Comparison of ENCODE assay signal across 16 cellular contexts in genomic region chr7:128387216-128387615, GRCh38. TPM values are rescaled to one million over a fixed set of nuclear protein-coding genes. Genes with fewer than 3 reads are reported as not detected.
A peak's percentile ranks its signal among the peaks of the same experiment; 100 is the strongest.
DNase-seq lines count a peak whose midpoint lies in the region; ATAC-seq, FAIRE-seq and TF ChIP-seq lines count a peak whose summit lies in the region.
"Had no signal": no experiment of that assay in that cellular context is flagged by ENCODE, and none has a peak within 500 bp of the region (broad histone marks: within the 10 kb centered on the region; RNA-seq: fewer than 3 reads in every experiment).

No MANE protein-coding gene starts in this region.

- peaks cover 3% of the 10 kb centered on the region for H3K9me1 ChIP-seq in K562 (ENCODE audit: control insufficient read depth, insufficient read depth, low read length)

- no peaks in the 10 kb centered on the region for H3K9me2 ChIP-seq in hepatocyte (replicated peaks; ENCODE audit: insufficient read depth)

- peaks cover 6 to 22% of the 10 kb centered on the region in 2 experiments; a peak in 4 of 5 replicates for H3K4me1 ChIP-seq in K562 (replicated peaks in 1 of 2; ENCODE audit: control insufficient read depth in 2 of 2, insufficient read depth in 2 of 2, low read length in 2 of 2)
- no peaks in the 10 kb centered on the region for H3K4me1 ChIP-seq in hepatocyte (ENCODE audit: insufficient read depth)
- peaks cover 0 to 43% (median 7%) of the 10 kb centered on the region in 3 donors for H3K4me1 ChIP-seq in esophagus squamous epithelium
- H3K4me1 ChIP-seq: Caco-2 had no signal

- H3K9me3 ChIP-seq in K562 (replicated peaks; ENCODE audit: control insufficient read depth, insufficient read depth, low read depth, low read length) (no peaks in the 10 kb centered on the region), hepatocyte (ENCODE audit: low read depth) (no peaks in the 10 kb centered on the region), esophagus squamous epithelium (no peaks in the 10 kb centered on the region)
- H3K9me3 ChIP-seq: Caco-2 had no signal

- H3K27ac ChIP-seq in K562 (ENCODE audit: extremely low read depth, low read depth, low read length) (no peak overlapping the region), hepatocyte (no peak overlapping the region), esophagus squamous epithelium (peak overlapping the region in 1 of 4 donors; percentile 9)
- H3K27ac ChIP-seq: brain microvascular endothelial cell had no signal

- DNase-seq in Right ventricle myocardium inferior (ENCODE audit: missing footprints) (no peak), cardiac septum (ENCODE audit: low spot score) (no peak), K562 (ENCODE audit: extremely low read depth in 1 of 4, low spot score in 3 of 4) (no peak), hepatocyte (ENCODE audit: low spot score) (no peak), ureter (ENCODE audit: low spot score) (peak; percentile 39), esophagus squamous epithelium (lab: John Stamatoyannopoulos, UW) (no peak), 8988T (no peak)
- no peak for DNase-seq in activated naive CD4-positive, alpha-beta T cell treated with Interleukin-2 at 50 U/mL for 16 hours
- DNase-seq: activated gamma-delta T cell, SHP77 treated with DMSO at 0.1 percent for 48 hours had no signal

- TF ChIP-seq CTCF in K562 (IDR thresholded peaks at IDR 0.05 in 2 of 3, conservative IDR thresholded peaks at IDR 0.05 in 1 of 3; ENCODE audit: insufficient read depth in 2 of 3, low read depth in 1 of 3, low read length in 3 of 3) (no peak), hepatocyte (IDR thresholded peaks at IDR 0.05; ENCODE audit: poor library complexity) (no peak), esophagus squamous epithelium (IDR thresholded peaks at IDR 0.05) (no peak)

- 19% methylated on average over 8 of the region's 8 CpGs for WGBS in K562 (ENCODE audit: insufficient coverage, low coverage, missing lambda C conversion rate)
- 64% methylated on average over 8 of the region's 8 CpGs for WGBS in hepatocyte (ENCODE audit: low lambda C conversion rate, missing lambda C conversion rate)
- 29 to 48% methylated on average over 4 to 8 of the region's 8 CpGs for WGBS in esophagus squamous epithelium, 2 donors

- H3K9ac ChIP-seq in K562 (ENCODE audit: insufficient read depth in 1 of 2, low read depth in 2 of 2, low read length in 2 of 2): 0 out of 4 replicates have a peak overlapping the region, but pooled peaks of 1 of the 2 experiments have one; percentile 27

- H3K4me2 ChIP-seq in K562 (ENCODE audit: insufficient read depth, low read length) (no peak overlapping the region), hepatocyte (peak overlapping the region; percentile 42)

- CTCF ChIA-PET in K562 (lab: Yijun Ruan, JAX; ENCODE audit: low intra/inter-chr PET ratio): interaction anchor here (0.6 to 3.9 kb wide), 6 partner anchors 37 to 830 kb away, joined by 3 to 81 read pairs (median 4); no protein-coding TSS in a partner anchor

- H2AFZ ChIP-seq in K562 (ENCODE audit: low read depth, low read length) (no peak overlapping the region), hepatocyte (no peak overlapping the region)

- TF ChIP-seq EP300 in K562 (IDR thresholded peaks at IDR 0.05; ENCODE audit: low read length): no peak

- 0 out of 2 replicates have a peak, but pooled peaks cover 16% of the 10 kb centered on the region for H4K20me1 ChIP-seq in K562 (replicated peaks; ENCODE audit: control insufficient read depth, insufficient read depth, low read length)
- H4K20me1 ChIP-seq in hepatocyte (ENCODE audit: insufficient read depth, poor library complexity, severe bottlenecking): no peaks in the 10 kb centered on the region

- H3K79me2 ChIP-seq in K562 (ENCODE audit: control insufficient read depth, insufficient read depth, low read length) (no peaks in the 10 kb centered on the region), hepatocyte (no peaks in the 10 kb centered on the region)

- FAIRE-seq in K562 (lab: Jason Lieb, UNC): no peak
- FAIRE-seq: A204.1, frontal cortex had no signal

- intact Hi-C loops in Right ventricle myocardium inferior (cut with DNase I): loop anchor here (1.0 kb wide), 2 partner anchors 35 to 40 kb away; no protein-coding TSS in a partner anchor
- intact Hi-C loops in cardiac septum (cut with DNase I): loop anchor here (1.0 to 2.0 kb wide), 2 partner anchors 35 to 38 kb away; no protein-coding TSS in a partner anchor
- intact Hi-C loops in K562 (cut with micrococcal nuclease): loop anchor here (1.0 to 10.0 kb wide), 2 partner anchors 40 to 152 kb away; no protein-coding TSS in a partner anchor
- intact Hi-C loops in esophagus squamous epithelium (cut with DNase I): loop anchor here (5.0 kb wide), 1 partner anchor 40 kb away; no protein-coding TSS in a partner anchor

- in situ Hi-C loops in K562 (cut with MboI): no loop called here

- no peaks in the 10 kb centered on the region for H3K27me3 ChIP-seq in K562 (ENCODE audit: control insufficient read depth in 2 of 2, insufficient read depth in 2 of 2, low read length in 2 of 2)
- H3K27me3 ChIP-seq in hepatocyte: peaks cover 3% of the 10 kb centered on the region
- peaks cover 0 to 17% (median 0%) of the 10 kb centered on the region in 4 donors for H3K27me3 ChIP-seq in esophagus squamous epithelium

- H3K4me3 ChIP-seq in K562: no peak overlapping the region
- no peak overlapping the region for H3K4me3 ChIP-seq in hepatocyte
- H3K4me3 ChIP-seq in esophagus squamous epithelium: no peak overlapping the region

- no peak for TF ChIP-seq POLR2A in K562 (conservative IDR thresholded peaks at IDR 0.05)
- no peak for TF ChIP-seq POLR2A in esophagus squamous epithelium (IDR thresholded peaks at IDR 0.05)

- peak; percentile 50 for ATAC-seq in Right ventricle myocardium inferior
- ATAC-seq in K562: no peak

- TF ChIP-seq RAD21 in K562 (CRISPR knock-in tag; conservative IDR thresholded peaks at IDR 0.05 in 1 of 2, IDR thresholded peaks at IDR 0.05 in 1 of 2): no peak

- POLR2A ChIA-PET in K562 (lab: Yijun Ruan, JAX): interaction anchor here (0.6 to 2.3 kb wide), 9 partner anchors 10 to 772 kb away, joined by 3 to 14 read pairs (median 4); partner anchors contain the start of gene RBM28

- BruUV-seq in K562 (replicated peaks; lab: Mats Ljungman, UMichigan): no TSS peak

- H3K36me3 ChIP-seq in K562 (ENCODE audit: control insufficient read depth, insufficient read depth, low read length) (peaks cover 5% of the 10 kb centered on the region; the same call in 1 of the 3 replicates), hepatocyte (replicated peaks; ENCODE audit: insufficient read depth, low read depth) (no peaks in the 10 kb centered on the region), esophagus squamous epithelium (peaks cover 0 to 12% (median 0%) of the 10 kb centered on the region in 3 donors)

RNA-seq across cellular contexts. Expression of gene IMPDH1, which starts 22.6 kb away (rescaled TPM):
- total RNA-seq in Right ventricle myocardium inferior (25.5 TPM), cardiac septum (22.2 TPM), K562 (2014; rRNA removed) (86.8 and 118 TPM in 2 replicates), K562 (2014; rRNA removed; fragmentation: Illumina TruSeq; extraction: Trizol) (29.0 and 42.9 TPM in 2 replicates), K562 (2015; rRNA removed; fragmentation: Illumina TruSeq; extraction: Trizol) (60.6 and 64.3 TPM in 2 replicates), K562 (2021) (118 TPM in 2 replicates), hepatocyte (30.4 and 34.7 TPM in 2 replicates), ureter (40.2 TPM), esophagus squamous epithelium (10 to 100 TPM; 30.2 to 53.7 (median 41.6) TPM)
- 140 and 407 TPM in 2 replicates for total RNA-seq in K562 (2011; cell fraction: chromatin; rRNA removed; ENCODE audit: low replicate concordance)
- 199 and 212 TPM in 2 replicates for total RNA-seq in K562 (2011; cell fraction: nucleolus; rRNA removed)
- 141 and 147 TPM in 2 replicates for total RNA-seq in K562 (2011; cell fraction: nucleoplasm; rRNA removed)
- polyA plus RNA-seq in K562 (2011; rRNA removed) (54.9 and 72.4 TPM in 2 replicates), K562 (2014; fragmentation: Illumina TruSeq; extraction: Trizol) (59.8 and 76.3 TPM in 2 replicates), K562 (2014; fragmentation: Nextera tagmentation; extraction: Ambion mirVana) (1 to 10 TPM in 1 of 2 experiments, under 1 TPM in 1; 0.80 to 2.1 TPM), K562 (2014; rRNA removed) (84.7 and 89.0 TPM in 2 replicates), hepatocyte (63.5 and 70.5 TPM in 2 replicates)
- 54.0 and 156 TPM in 2 replicates for polyA plus RNA-seq in K562 (2011; cell fraction: cytosol; rRNA removed)
- polyA plus RNA-seq in K562 (2011; cell fraction: nucleus; rRNA removed): 208 and 316 TPM in 2 replicates
- polyA plus RNA-seq in K562 (2012): 79.3 and 81.1 TPM in 2 replicates
- 24.1 and 78.3 TPM in 2 replicates for polyA minus RNA-seq in K562 (2011; rRNA and poly(A)+ RNA removed)
- polyA minus RNA-seq in K562 (2011; cell fraction: cytosol; rRNA and poly(A)+ RNA removed): 48.6 and 69.1 TPM in 2 replicates
- 81.0 and 88.0 TPM in 2 replicates for polyA minus RNA-seq in K562 (2011; cell fraction: nucleus; rRNA and poly(A)+ RNA removed)

RNA-seq across cellular contexts. Expression of gene PRRT4, which starts 25.7 kb away (rescaled TPM):
- total RNA-seq in Right ventricle myocardium inferior (2.7 TPM), cardiac septum (2.4 TPM), K562 (2014; rRNA removed) (0.04 TPM in 1 of 2 replicates, not detected in the other), K562 (2014; rRNA removed; fragmentation: Illumina TruSeq; extraction: Trizol) (not detected in 2 replicates), K562 (2015; rRNA removed; fragmentation: Illumina TruSeq; extraction: Trizol) (not detected in 2 replicates), K562 (2021) (not detected in 2 replicates), hepatocyte (1.2 and 2.2 TPM in 2 replicates), ureter (0.49 TPM), esophagus squamous epithelium (1 to 10 TPM in 3 of 4 donors, under 1 TPM in 1; 0.38 to 1.9 (median 1.5) TPM)
- 0.16 TPM in 1 of 2 replicates, not detected in the other for total RNA-seq in K562 (2011; cell fraction: chromatin; rRNA removed; ENCODE audit: low replicate concordance)
- not detected in 2 replicates for total RNA-seq in K562 (2011; cell fraction: nucleolus; rRNA removed)
- not detected in 2 replicates for total RNA-seq in K562 (2011; cell fraction: nucleoplasm; rRNA removed)
- polyA plus RNA-seq in K562 (2011; rRNA removed) (0.09 TPM in 1 of 2 replicates, not detected in the other), K562 (2014; fragmentation: Illumina TruSeq; extraction: Trizol) (not detected in 2 replicates), K562 (2014; fragmentation: Nextera tagmentation; extraction: Ambion mirVana) (not detected), K562 (2014; rRNA removed) (not detected in 2 replicates), hepatocyte (3.4 and 4.1 TPM in 2 replicates)
- 0.09 and 0.19 TPM in 2 replicates for polyA plus RNA-seq in K562 (2011; cell fraction: cytosol; rRNA removed)
- polyA plus RNA-seq in K562 (2011; cell fraction: nucleus; rRNA removed): 0.24 and 0.48 TPM in 2 replicates
- not detected in 2 replicates for polyA plus RNA-seq in K562 (2012)
- not detected in 2 replicates for polyA minus RNA-seq in K562 (2011; rRNA and poly(A)+ RNA removed)
- not detected in 2 replicates for polyA minus RNA-seq in K562 (2011; cell fraction: cytosol; rRNA and poly(A)+ RNA removed)
- polyA minus RNA-seq in K562 (2011; cell fraction: nucleus; rRNA and poly(A)+ RNA removed): not detected in 2 replicates
- total RNA-seq: M059J; natural killer cell treated with Interleukin-12 subunit alpha and Interleukin-12 subunit beta and Interleukin-15 and Interleukin-18, amount 100 ng/mL, for 72 hours had no signal

RNA-seq across cellular contexts. Expression of gene RBM28, which starts 43.5 kb away (rescaled TPM):
- total RNA-seq in Right ventricle myocardium inferior (31.7 TPM), cardiac septum (35.1 TPM), K562 (2014; rRNA removed) (123 and 127 TPM in 2 replicates), K562 (2014; rRNA removed; fragmentation: Illumina TruSeq; extraction: Trizol) (138 and 165 TPM in 2 replicates), K562 (2015; rRNA removed; fragmentation: Illumina TruSeq; extraction: Trizol) (128 and 141 TPM in 2 replicates), K562 (2021) (146 and 157 TPM in 2 replicates), hepatocyte (19.3 and 25.7 TPM in 2 replicates), ureter (48.8 TPM), esophagus squamous epithelium (10 to 100 TPM; 12.9 to 28.8 (median 18.7) TPM)
- total RNA-seq in K562 (2011; cell fraction: chromatin; rRNA removed; ENCODE audit: low replicate concordance): 118 and 308 TPM in 2 replicates
- 64.4 and 65.7 TPM in 2 replicates for total RNA-seq in K562 (2011; cell fraction: nucleolus; rRNA removed)
- 89.0 and 98.2 TPM in 2 replicates for total RNA-seq in K562 (2011; cell fraction: nucleoplasm; rRNA removed)
- polyA plus RNA-seq in K562 (2011; rRNA removed) (74.9 and 112 TPM in 2 replicates), K562 (2014; fragmentation: Illumina TruSeq; extraction: Trizol) (133 and 148 TPM in 2 replicates), K562 (2014; fragmentation: Nextera tagmentation; extraction: Ambion mirVana) (100 to 1,000 TPM in 1 of 2 experiments, 10 to 100 TPM in 1; 65.8 to 122 TPM), K562 (2014; rRNA removed) (139 and 213 TPM in 2 replicates), hepatocyte (26.4 and 32.2 TPM in 2 replicates)
- polyA plus RNA-seq in K562 (2011; cell fraction: cytosol; rRNA removed): 24.3 and 28.4 TPM in 2 replicates
- 226 and 227 TPM in 2 replicates for polyA plus RNA-seq in K562 (2011; cell fraction: nucleus; rRNA removed)
- polyA plus RNA-seq in K562 (2012): 70.1 and 117 TPM in 2 replicates
- polyA minus RNA-seq in K562 (2011; rRNA and poly(A)+ RNA removed): 67.2 and 67.5 TPM in 2 replicates
- polyA minus RNA-seq in K562 (2011; cell fraction: cytosol; rRNA and poly(A)+ RNA removed): 37.2 and 38.0 TPM in 2 replicates
- polyA minus RNA-seq in K562 (2011; cell fraction: nucleus; rRNA and poly(A)+ RNA removed): 31.8 and 54.4 TPM in 2 replicates
